In the genomic region with DNA sequence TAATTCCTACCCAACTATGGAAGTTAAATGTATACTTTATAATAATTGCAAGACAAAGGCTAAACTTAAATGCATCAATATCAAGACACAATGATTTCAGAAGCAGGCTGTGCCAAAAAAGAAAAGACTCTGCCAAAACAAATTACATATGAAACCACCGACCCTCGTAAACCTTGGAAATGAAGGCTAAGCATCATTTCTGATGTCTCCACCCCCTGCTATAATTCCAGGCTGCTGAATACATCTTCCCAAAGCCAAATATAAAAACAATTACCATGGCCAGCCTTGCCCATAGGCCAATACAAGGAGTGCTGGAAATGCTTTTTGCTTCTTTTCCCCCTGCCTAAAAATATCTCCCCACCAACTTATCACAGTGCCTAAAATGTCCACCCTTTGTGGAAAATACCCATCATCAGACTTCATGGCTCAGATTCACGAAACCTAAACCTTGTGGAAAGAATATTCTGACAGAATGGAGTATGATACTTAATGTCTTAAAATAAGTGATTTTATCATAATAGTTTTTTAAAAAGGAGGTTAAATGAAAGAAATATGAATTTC, we compare ENCODE assay signal across 21 cellular contexts. TPM values are rescaled to one million over a fixed set of nuclear protein-coding genes. Genes with fewer than 3 reads are reported as not detected.
DNase-seq lines count a peak whose midpoint lies in the region; ATAC-seq and TF ChIP-seq lines count a peak whose summit lies in the region.
"Had no signal": no experiment of that assay in that cellular context is flagged by ENCODE, and none has a peak within 500 bp of the region (broad histone marks: within the 10 kb centered on the region; RNA-seq: fewer than 3 reads in every experiment).

No MANE protein-coding gene starts in this region.

- no peak overlapping the region for H3K4me3 ChIP-seq in HEK293 (ENCODE audit: low read depth, low read length)
- H3K4me3 ChIP-seq: BLaER1 treated with 17β-estradiol and CSF1 and Interleukin-3, amounts not matched to agents 10 nM and 100 nM had no signal

- H3K27ac Mint-ChIP-seq in osteocyte (ENCODE audit: unreplicated experiment) = peak overlapping the region; percentile 93
- H3K27ac Mint-ChIP-seq: activated naive CD8-positive, alpha-beta T cell had no signal

- H3K9me3 Mint-ChIP-seq in osteocyte (ENCODE audit: unreplicated experiment) = peaks cover 12% of the 10 kb centered on the region

- H3K27me3 Mint-ChIP-seq in osteocyte (ENCODE audit: unreplicated experiment) = no peaks in the 10 kb centered on the region

- peak; percentile 10 for DNase-seq in DMS79 (lab: John Stamatoyannopoulos, UW)
- peak; percentile 32 for DNase-seq in brain pericyte (ENCODE audit: low read depth, low spot score)
- no peak for DNase-seq in osteocyte (ENCODE audit: extremely low spot score, unreplicated experiment)
- no peak for DNase-seq in HT-29 (ENCODE audit: low spot score)
- DNase-seq in NOMO-1 treated with DMSO at 0.1 percent for 48 hours (lab: John Stamatoyannopoulos, UW; ENCODE audit: unreplicated experiment) = no peak
- DNase-seq: activated CD4-positive, alpha-beta T cell treated with anti-CD3 and anti-CD28 coated beads, Interleukin-2, amount 50 U/mL, for 48 hours; activated T-cell treated with anti-CD3 and anti-CD28 coated beads, Interleukin-2, amount 50 U/mL, for 1 hour; DMS 273 treated with DMSO at 0.1 percent for 48 hours; endodermal cell; foreskin melanocyte; KBM-7; NCI-H1436; NCI-H2171 treated with DMSO at 0.1 percent for 48 hours; RPMI8226; stimulated activated CD4-positive, alpha-beta T cell treated with anti-CD3 and anti-CD28 coated beads, Interleukin-2, amount 100 ng/mL, for 24 hours had no signal

- H3K4me1 Mint-ChIP-seq in osteocyte (ENCODE audit: unreplicated experiment) = peaks cover 55% of the 10 kb centered on the region

- TF ChIP-seq CTCF in HEK293 (tag by site-specific recombination; IDR thresholded peaks at IDR 0.05) = no peak
- TF ChIP-seq CTCF in osteocyte (IDR thresholded peaks at IDR 0.05) = no peak

- H3K27ac ChIP-seq in HEK293 (ENCODE audit: extremely low read depth, low read depth, low read length) = no peak overlapping the region
- H3K27ac ChIP-seq: BLaER1 treated with 17β-estradiol and CSF1 and Interleukin-3, amounts not matched to agents 10 nM and 100 nM; neutrophil had no signal

- no peaks in the 10 kb centered on the region for H3K9me3 ChIP-seq in HEK293 (ENCODE audit: control insufficient read depth, insufficient read depth, low read depth, low read length)
- H3K9me3 ChIP-seq: neutrophil had no signal

- H3K4me3 Mint-ChIP-seq in osteocyte (ENCODE audit: unreplicated experiment) = peak overlapping the region; percentile 55
- H3K4me3 Mint-ChIP-seq: activated naive CD8-positive, alpha-beta T cell; endodermal cell had no signal

- POLR2A ChIA-PET in HEK293 (lab: Yijun Ruan, JAX) = no interaction called here

- peaks cover 13% of the 10 kb centered on the region for H3K36me3 Mint-ChIP-seq in osteocyte (ENCODE audit: unreplicated experiment)
- H3K36me3 Mint-ChIP-seq: activated naive CD8-positive, alpha-beta T cell had no signal

- CTCF ChIA-PET in HEK293 (lab: Yijun Ruan, JAX) = no interaction called here

- no peak for ATAC-seq in GM18505 (IDR thresholded peaks at IDR 0.05; ENCODE audit: unreplicated experiment)
- ATAC-seq: left lobe of liver had no signal

- peaks cover 33% of the 10 kb centered on the region for H3K4me1 ChIP-seq in HEK293 (ENCODE audit: control insufficient read depth, insufficient read depth, low read length)
- H3K4me1 ChIP-seq: BLaER1 treated with 17β-estradiol and CSF1 and Interleukin-3, amounts not matched to agents 10 nM and 100 nM had no signal

- H3K36me3 ChIP-seq in HEK293 (ENCODE audit: control insufficient read depth in 2 of 2, insufficient read depth in 1 of 2, low read length in 2 of 2) = no peaks in the 10 kb centered on the region
- H3K36me3 ChIP-seq: BLaER1 treated with 17β-estradiol and CSF1 and Interleukin-3, amounts not matched to agents 10 nM and 100 nM; neutrophil had no signal

- TF ChIP-seq POLR2A in GM18505 (IDR thresholded peaks at IDR 0.05; ENCODE audit: borderline replicate concordance, extremely low read depth, insufficient read depth, insufficient read length) = no peak

TF ChIP-seq in HEK293, 187 proteins besides CTCF, POLR2A, EP300 and RAD21:
- TF ChIP-seq, protein P1, sequence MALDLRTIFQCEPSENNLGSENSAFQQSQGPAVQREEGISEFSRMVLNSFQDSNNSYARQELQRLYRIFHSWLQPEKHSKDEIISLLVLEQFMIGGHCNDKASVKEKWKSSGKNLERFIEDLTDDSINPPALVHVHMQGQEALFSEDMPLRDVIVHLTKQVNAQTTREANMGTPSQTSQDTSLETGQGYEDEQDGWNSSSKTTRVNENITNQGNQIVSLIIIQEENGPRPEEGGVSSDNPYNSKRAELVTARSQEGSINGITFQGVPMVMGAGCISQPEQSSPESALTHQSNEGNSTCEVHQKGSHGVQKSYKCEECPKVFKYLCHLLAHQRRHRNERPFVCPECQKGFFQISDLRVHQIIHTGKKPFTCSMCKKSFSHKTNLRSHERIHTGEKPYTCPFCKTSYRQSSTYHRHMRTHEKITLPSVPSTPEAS (tag by site-specific recombination; IDR thresholded peaks at IDR 0.05) = no peak
- no peak for TF ChIP-seq ZNF184 (tag by site-specific recombination; IDR thresholded peaks at IDR 0.05)
- TF ChIP-seq ZFP69B (tag by site-specific recombination; IDR thresholded peaks at IDR 0.05) = no peak
- peak; percentile 27; the same call in 1 of the 2 replicates for TF ChIP-seq ZNF341 (tag by site-specific recombination; IDR thresholded peaks at IDR 0.05; ENCODE audit: low read depth)
- TF ChIP-seq, protein P2, sequence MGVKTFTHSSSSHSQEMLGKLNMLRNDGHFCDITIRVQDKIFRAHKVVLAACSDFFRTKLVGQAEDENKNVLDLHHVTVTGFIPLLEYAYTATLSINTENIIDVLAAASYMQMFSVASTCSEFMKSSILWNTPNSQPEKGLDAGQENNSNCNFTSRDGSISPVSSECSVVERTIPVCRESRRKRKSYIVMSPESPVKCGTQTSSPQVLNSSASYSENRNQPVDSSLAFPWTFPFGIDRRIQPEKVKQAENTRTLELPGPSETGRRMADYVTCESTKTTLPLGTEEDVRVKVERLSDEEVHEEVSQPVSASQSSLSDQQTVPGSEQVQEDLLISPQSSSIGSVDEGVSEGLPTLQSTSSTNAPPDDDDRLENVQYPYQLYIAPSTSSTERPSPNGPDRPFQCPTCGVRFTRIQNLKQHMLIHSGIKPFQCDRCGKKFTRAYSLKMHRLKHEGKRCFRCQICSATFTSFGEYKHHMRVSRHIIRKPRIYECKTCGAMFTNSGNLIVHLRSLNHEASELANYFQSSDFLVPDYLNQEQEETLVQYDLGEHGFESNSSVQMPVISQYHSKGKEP (tag by site-specific recombination; IDR thresholded peaks at IDR 0.05) = peak; percentile 42; the same call in 1 of the 2 replicates
- TF ChIP-seq, protein P3, sequence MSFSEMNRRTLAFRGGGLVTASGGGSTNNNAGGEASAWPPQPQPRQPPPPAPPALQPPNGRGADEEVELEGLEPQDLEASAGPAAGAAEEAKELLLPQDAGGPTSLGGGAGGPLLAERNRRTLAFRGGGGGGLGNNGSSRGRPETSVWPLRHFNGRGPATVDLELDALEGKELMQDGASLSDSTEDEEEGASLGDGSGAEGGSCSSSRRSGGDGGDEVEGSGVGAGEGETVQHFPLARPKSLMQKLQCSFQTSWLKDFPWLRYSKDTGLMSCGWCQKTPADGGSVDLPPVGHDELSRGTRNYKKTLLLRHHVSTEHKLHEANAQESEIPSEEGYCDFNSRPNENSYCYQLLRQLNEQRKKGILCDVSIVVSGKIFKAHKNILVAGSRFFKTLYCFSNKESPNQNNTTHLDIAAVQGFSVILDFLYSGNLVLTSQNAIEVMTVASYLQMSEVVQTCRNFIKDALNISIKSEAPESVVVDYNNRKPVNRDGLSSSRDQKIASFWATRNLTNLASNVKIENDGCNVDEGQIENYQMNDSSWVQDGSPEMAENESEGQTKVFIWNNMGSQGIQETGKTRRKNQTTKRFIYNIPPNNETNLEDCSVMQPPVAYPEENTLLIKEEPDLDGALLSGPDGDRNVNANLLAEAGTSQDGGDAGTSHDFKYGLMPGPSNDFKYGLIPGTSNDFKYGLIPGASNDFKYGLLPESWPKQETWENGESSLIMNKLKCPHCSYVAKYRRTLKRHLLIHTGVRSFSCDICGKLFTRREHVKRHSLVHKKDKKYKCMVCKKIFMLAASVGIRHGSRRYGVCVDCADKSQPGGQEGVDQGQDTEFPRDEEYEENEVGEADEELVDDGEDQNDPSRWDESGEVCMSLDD (tag by site-specific recombination; IDR thresholded peaks at IDR 0.05) = no peak
- TF ChIP-seq ZNF140 (tag by site-specific recombination; IDR thresholded peaks at IDR 0.05) = no peak
- TF ChIP-seq ZBTB20 (tag by site-specific recombination; IDR thresholded peaks at IDR 0.05) = peak; percentile 17; the same call in 1 of the 2 replicates
- TF ChIP-seq ZNF529 (tag by site-specific recombination; IDR thresholded peaks at IDR 0.05; ENCODE audit: insufficient replicate concordance) = no peak
- 0 out of 2 replicates have a peak, but pooled peaks have one; percentile 42 for TF ChIP-seq KLF16 (tag by site-specific recombination; IDR thresholded peaks at IDR 0.05)

RNA-seq across cellular contexts. Expression of a gene that starts 37.4 kb away (rescaled TPM):
- 27.9 and 31.3 TPM in 2 replicates for total RNA-seq in osteocyte
- 0.03 TPM in 1 of 2 replicates, not detected in the other for total RNA-seq in HT-29 (2014; rRNA removed; shearing (Covaris generic))

Comparison
In these comparisons a context has a peak if more than half of its experiments do, and no peak if none do; other contexts are left out.
1. DNase-seq: peak in DMS79 (single experiment) and brain pericyte (single experiment); none in osteocyte (single experiment), HT-29 (single experiment) and NOMO-1 treated with DMSO at 0.1 percent for 48 hours (single experiment).
2. RNA of a gene that starts 37.4 kb away (total RNA-seq): 27.9 to 31.3 TPM in osteocyte; 0.03 TPM in HT-29; every median in the first group is over 10 times any median in the second.